Comparison of ENCODE assay signal across 14 cellular contexts in the genomic region with DNA sequence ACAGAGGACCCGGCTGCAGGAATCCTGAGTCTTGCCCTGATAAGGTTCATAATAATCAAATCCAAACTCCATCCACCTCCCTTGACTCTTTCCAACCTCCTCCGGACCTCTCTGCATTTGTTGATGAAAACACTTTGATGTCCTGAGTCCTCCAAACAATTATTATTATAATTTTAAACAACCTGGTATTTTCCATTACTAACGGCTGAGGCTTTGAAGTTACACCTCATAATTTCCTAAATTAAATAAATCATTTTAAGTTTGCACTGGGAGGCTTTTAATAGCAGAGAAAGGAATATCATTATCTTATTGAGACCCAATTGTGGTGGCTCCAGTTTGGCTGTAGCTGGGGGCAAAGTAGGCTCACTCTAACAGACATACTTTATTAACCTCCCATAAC. TPM values are rescaled to one million over a fixed set of nuclear protein-coding genes. Genes with fewer than 3 reads are reported as not detected.
"Had no signal": no experiment of that assay in that cellular context is flagged by ENCODE, and none has a peak within 500 bp of the region (broad histone marks: within the 10 kb centered on the region; RNA-seq: fewer than 3 reads in every experiment).

No MANE protein-coding gene starts in this region.

- H3K36me3 ChIP-seq: ascending aorta, thoracic aorta had no signal

- H3K4me1 Mint-ChIP-seq: activated naive CD4-positive, alpha-beta T cell treated with anti-CD3 and anti-CD28 coated beads, Interleukin-2, amount 50 U/mL, for 24 hours had no signal

- ATAC-seq: naive thymus-derived CD8-positive, alpha-beta T cell; sciatic nerve; stimulated activated naive B cell treated with anti-CD40 and anti-IgM and Interleukin-4, amounts not matched to agents 10 μg/mL and 1 μg/mL and 100 μg/mL, for 72 hours had no signal

- H3K4me3 ChIP-seq: ascending aorta, thoracic aorta had no signal

- H3K4me1 ChIP-seq: ascending aorta had no signal

- DNase-seq: activated CD4-positive, alpha-beta T cell treated with anti-CD3 and anti-CD28 coated beads for 1 hour; activated CD4-positive, alpha-beta T cell treated with anti-CD3 and anti-CD28 coated beads, Interleukin-2, amount 50 U/mL, for 4 hours; activated gamma-delta T cell; effector memory CD4-positive, alpha-beta T cell; naive thymus-derived CD8-positive, alpha-beta T cell; stimulated activated CD4-positive, alpha-beta T cell treated with anti-CD3 and anti-CD28 coated beads, Interleukin-4, amount 100 ng/mL, for 4 hours; stimulated activated naive B cell treated with anti-CD40 and anti-IgM and Interleukin-4, amounts not matched to agents 10 μg/mL and 1 μg/mL and 100 μg/mL, for 72 hours had no signal

- H3K27ac Mint-ChIP-seq: activated naive CD4-positive, alpha-beta T cell treated with anti-CD3 and anti-CD28 coated beads, Interleukin-2, amount 50 U/mL, for 24 hours; memory B cell; naive thymus-derived CD8-positive, alpha-beta T cell had no signal

- H3K9me3 ChIP-seq: ascending aorta, thoracic aorta had no signal

- H3K36me3 Mint-ChIP-seq: activated naive CD4-positive, alpha-beta T cell treated with anti-CD3 and anti-CD28 coated beads, Interleukin-2, amount 50 U/mL, for 24 hours; memory B cell had no signal

- H3K27ac ChIP-seq: ascending aorta, thoracic aorta, VCaP had no signal

- H3K4me3 Mint-ChIP-seq: activated naive CD4-positive, alpha-beta T cell treated with anti-CD3 and anti-CD28 coated beads, Interleukin-2, amount 50 U/mL, for 24 hours; memory B cell; stimulated activated naive B cell treated with anti-CD40 and anti-IgM and Interleukin-4, amounts not matched to agents 10 μg/mL and 1 μg/mL and 100 μg/mL, for 72 hours had no signal

- H3K9me3 Mint-ChIP-seq: activated naive CD4-positive, alpha-beta T cell treated with anti-CD3 and anti-CD28 coated beads, Interleukin-2, amount 50 U/mL, for 24 hours; stimulated activated naive B cell treated with anti-CD40 and anti-IgM and Interleukin-4, amounts not matched to agents 10 μg/mL and 1 μg/mL and 100 μg/mL, for 72 hours had no signal

RNA-seq across cellular contexts. Expression of gene MSX2, which starts 9.5 kb away (rescaled TPM):
- total RNA-seq: ascending aorta; bronchial epithelial cell; naive thymus-derived CD8-positive, alpha-beta T cell had no signal
- polyA plus RNA-seq: naive thymus-derived CD8-positive, alpha-beta T cell had no signal
